9 cellular contexts compared by ENCODE assay signal in the genomic region with DNA sequence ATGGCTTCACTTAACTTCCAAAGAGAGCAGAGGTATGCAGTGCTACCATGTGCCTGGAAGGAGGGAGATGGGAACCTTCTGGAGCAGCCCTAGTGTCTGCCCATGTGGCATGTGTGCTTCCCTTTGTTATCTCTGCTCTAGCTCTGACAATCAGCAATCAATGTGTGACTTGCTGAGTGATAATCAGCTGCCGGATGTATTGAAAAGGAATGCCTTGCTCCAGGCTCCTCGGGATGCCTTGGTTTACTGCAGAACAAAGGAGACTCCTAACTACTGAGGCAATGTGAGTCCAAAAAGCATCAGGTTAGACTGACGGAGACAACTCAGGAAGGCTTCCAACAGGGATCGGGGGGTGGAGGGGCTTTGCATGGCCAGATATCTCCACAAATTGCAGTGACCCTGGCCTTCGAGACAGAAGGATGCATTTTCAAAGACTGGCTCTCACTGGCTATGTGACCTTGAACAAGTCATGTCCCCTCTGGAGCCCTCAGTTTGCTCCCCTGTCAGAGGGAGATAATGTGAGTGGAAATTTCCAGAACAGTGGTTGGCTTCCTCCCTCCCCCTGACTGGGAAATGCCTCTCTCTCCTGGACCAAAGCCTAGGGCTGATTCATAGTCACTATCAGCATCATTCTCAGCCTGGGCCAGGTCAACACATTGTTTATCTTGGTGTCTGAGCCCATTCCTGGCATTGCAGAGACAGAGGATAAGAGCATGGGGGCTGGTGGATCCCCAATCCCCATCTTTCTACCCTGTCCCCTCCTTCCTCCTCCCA. TPM values are rescaled to one million over a fixed set of nuclear protein-coding genes. Genes with fewer than 3 reads are reported as not detected.
DNase-seq lines count a peak whose midpoint lies in the region; ATAC-seq, FAIRE-seq and TF ChIP-seq lines count a peak whose summit lies in the region.
"Had no signal": no experiment of that assay in that cellular context is flagged by ENCODE, and none has a peak within 500 bp of the region (broad histone marks: within the 10 kb centered on the region; RNA-seq: fewer than 3 reads in every experiment).

No MANE protein-coding gene starts in this region.

- H3K9me3 ChIP-seq in HepG2 (ENCODE audit: low read length) (no peaks in the 10 kb centered on the region), testis (no peaks in the 10 kb centered on the region), PC-9 (ENCODE audit: insufficient read depth, low read depth) (no peaks in the 10 kb centered on the region), SJCRH30 (replicated peaks) (no peaks in the 10 kb centered on the region; the same call in 1 of the 2 replicates)

- in situ Hi-C loops in HepG2 (cut with HindIII; ENCODE audit: extremely low pct_ligation_motif_present, low pct_unique_long_range_greater_than_20kb): no loop called here

- H3K27me3 ChIP-seq in HepG2 (ENCODE audit: control insufficient read depth in 1 of 2, insufficient read depth in 2 of 2, low read length in 2 of 2) (no peaks in the 10 kb centered on the region), testis (no peaks in the 10 kb centered on the region), PC-9 (ENCODE audit: insufficient read depth, low read depth) (no peaks in the 10 kb centered on the region), SJCRH30 (no peaks in the 10 kb centered on the region)

- no peaks in the 10 kb centered on the region for H3K9me3 Mint-ChIP-seq in activated T-helper 1 cell treated with anti-CD3 and anti-CD28 coated beads, Interleukin-12 subunit alpha, Interleukin-12 subunit beta, Interleukin-2, Interleukin-4 antibody, amounts not matched to agents 30 ng/mL and 10 ng/mL and 1 ng/mL, durations not matched to agents 14 hours and 24 hours and 36 hours

- H3K27ac Mint-ChIP-seq in activated T-helper 1 cell treated with anti-CD3 and anti-CD28 coated beads, Interleukin-12 subunit alpha, Interleukin-12 subunit beta, Interleukin-2, Interleukin-4 antibody, amounts not matched to agents 30 ng/mL and 10 ng/mL and 1 ng/mL, durations not matched to agents 14 hours and 24 hours and 36 hours: no peak overlapping the region

- CTCF ChIA-PET in HepG2 (lab: Yijun Ruan, JAX; ENCODE audit: low intra/inter-chr PET ratio, low total read pairs) (no interaction called here), PC-9 (lab: Charles Lee) (no interaction called here)

- H3K4me1 Mint-ChIP-seq in activated T-helper 1 cell treated with anti-CD3 and anti-CD28 coated beads, Interleukin-12 subunit alpha, Interleukin-12 subunit beta, Interleukin-2, Interleukin-4 antibody, amounts not matched to agents 30 ng/mL and 10 ng/mL and 1 ng/mL, durations not matched to agents 14 hours and 24 hours and 36 hours (ENCODE audit: low read depth): no peaks in the 10 kb centered on the region

- H4K20me1 ChIP-seq in HepG2 (ENCODE audit: insufficient read depth, low read length) (no peaks in the 10 kb centered on the region), PC-9 (ENCODE audit: insufficient read depth) (no peaks in the 10 kb centered on the region)

- H3F3A ChIP-seq in PC-9 (ENCODE audit: insufficient read depth, low read depth): no peaks in the 10 kb centered on the region

- no peak for TF ChIP-seq CTCF in HepG2 (CRISPR knock-in tag; IDR thresholded peaks at IDR 0.05)
- TF ChIP-seq CTCF in testis (IDR thresholded peaks at IDR 0.05): no peak
- no peak for TF ChIP-seq CTCF in PC-9 (conservative IDR thresholded peaks at IDR 0.05)

- H3K9ac ChIP-seq in HepG2 (ENCODE audit: insufficient read depth, low read depth, low read length): no peak overlapping the region

- no peak for ATAC-seq in HepG2

- no peak overlapping the region for H3K4me3 ChIP-seq in HepG2 (replicated peaks in 1 of 3; ENCODE audit: insufficient read depth in 1 of 3, low read depth in 2 of 3, low read length in 3 of 3)
- H3K4me3 ChIP-seq in testis: no peak overlapping the region
- H3K4me3 ChIP-seq in PC-9: no peak overlapping the region
- no peak overlapping the region for H3K4me3 ChIP-seq in SJCRH30

- intact Hi-C loops in HepG2 (cut with micrococcal nuclease; ENCODE audit: unreplicated experiment) (no loop called here), testis (cut with DNase I; ENCODE audit: low total_unique reads) (no loop called here), PC-9 (cut with micrococcal nuclease; ENCODE audit: unreplicated experiment) (loop anchor here (1.0 kb wide), 1 partner anchor 23 kb away; no protein-coding TSS in a partner anchor)
- intact Hi-C loops in activated T-helper 1 cell treated with anti-CD3 and anti-CD28 coated beads, Interleukin-12 subunit alpha, Interleukin-12 subunit beta, Interleukin-2, Interleukin-4 antibody, amounts not matched to agents 30 ng/mL and 10 ng/mL and 1 ng/mL, durations not matched to agents 14 hours and 24 hours and 36 hours (cut with micrococcal nuclease): no loop called here

- H3K36me3 ChIP-seq in HepG2 (replicated peaks in 1 of 2; ENCODE audit: control insufficient read depth in 1 of 2, insufficient read depth in 2 of 2, low read length in 2 of 2) (no peaks in the 10 kb centered on the region), testis (ENCODE audit: low read depth, missing control alignments) (no peaks in the 10 kb centered on the region), PC-9 (ENCODE audit: low read depth) (no peaks in the 10 kb centered on the region), SJCRH30 (no peaks in the 10 kb centered on the region)

- H3K36me3 Mint-ChIP-seq in activated T-helper 1 cell treated with anti-CD3 and anti-CD28 coated beads, Interleukin-12 subunit alpha, Interleukin-12 subunit beta, Interleukin-2, Interleukin-4 antibody, amounts not matched to agents 30 ng/mL and 10 ng/mL and 1 ng/mL, durations not matched to agents 14 hours and 24 hours and 36 hours (ENCODE audit: low read depth): no peaks in the 10 kb centered on the region

- H2AFZ ChIP-seq in HepG2 (ENCODE audit: low read length): no peak overlapping the region
- H2AFZ ChIP-seq in PC-9: no peak overlapping the region

- FAIRE-seq in HepG2 (lab: Jason Lieb, UNC): no peak

- H3K9me2 ChIP-seq in PC-9 (ENCODE audit: insufficient read depth): no peaks in the 10 kb centered on the region

- DNase-seq in HT1080 (ENCODE audit: low read depth) (peak; percentile 79), dedifferentiated amniotic fluid mesenchymal stem cell (ENCODE audit: extremely low spot score) (peak; percentile 62), HepG2 (ENCODE audit: low spot score) (peak; percentile 32), testis (peak; percentile 76), putamen (ENCODE audit: low spot score) (no peak), PC-9 (no peak), SJCRH30 (no peak)
- DNase-seq in activated T-helper 1 cell treated with anti-CD3 and anti-CD28 coated beads, Interleukin-12 subunit alpha, Interleukin-12 subunit beta, Interleukin-2, Interleukin-4 antibody, amounts not matched to agents 30 ng/mL and 10 ng/mL and 1 ng/mL, durations not matched to agents 14 hours and 24 hours and 36 hours (ENCODE audit: low spot score): no peak
- DNase-seq: GF-D8 had no signal

- no TSS peak for BruUV-seq in HepG2 (replicated peaks; lab: Mats Ljungman, UMichigan)
- BruUV-seq in PC-9 (replicated peaks; lab: Mats Ljungman, UMichigan): no TSS peak

- no peak for TF ChIP-seq EP300 in HepG2 (IDR thresholded peaks at IDR 0.05; ENCODE audit: low read depth in 2 of 2, low read length in 2 of 2)
- TF ChIP-seq EP300 in HepG2 (CRISPR knock-in tag; IDR thresholded peaks at IDR 0.05; ENCODE audit: borderline replicate concordance): no peak

- POLR2A ChIA-PET in HepG2 (lab: Yijun Ruan, JAX) (no interaction called here), PC-9 (lab: Charles Lee; ENCODE audit: unreplicated experiment) (no interaction called here)

- no peak for TF ChIP-seq RAD21 in HepG2 (CRISPR knock-in tag; IDR thresholded peaks at IDR 0.05)

- H3K4me2 ChIP-seq in HepG2 (ENCODE audit: low read depth, low read length): no peak overlapping the region
- H3K4me2 ChIP-seq in PC-9: no peak overlapping the region

- no peaks in the 10 kb centered on the region for H3K4me1 ChIP-seq in HepG2 (ENCODE audit: insufficient read depth, low read length)
- H3K4me1 ChIP-seq in testis: peaks cover 13% of the 10 kb centered on the region
- H3K4me1 ChIP-seq in PC-9 (replicated peaks; ENCODE audit: insufficient read depth): no peaks in the 10 kb centered on the region
- no peaks in the 10 kb centered on the region for H3K4me1 ChIP-seq in SJCRH30

- H3K27ac ChIP-seq in HepG2 (ENCODE audit: extremely low read length, insufficient read depth, low read length) (no peak overlapping the region), testis (peak overlapping the region; percentile 55 to 56), PC-9 (no peak overlapping the region), SJCRH30 (no peak overlapping the region)

- H3K27me3 Mint-ChIP-seq in activated T-helper 1 cell treated with anti-CD3 and anti-CD28 coated beads, Interleukin-12 subunit alpha, Interleukin-12 subunit beta, Interleukin-2, Interleukin-4 antibody, amounts not matched to agents 30 ng/mL and 10 ng/mL and 1 ng/mL, durations not matched to agents 14 hours and 24 hours and 36 hours (ENCODE audit: insufficient read depth): peaks cover 20% of the 10 kb centered on the region

- WGBS in HepG2 (ENCODE audit: low lambda C conversion rate): 34% methylated on average over 5 of the region's 5 CpGs
- 34 to 61% methylated on average over 5 of the region's 5 CpGs for WGBS in testis, 2 donors

- no peak overlapping the region for H3K4me3 Mint-ChIP-seq in activated T-helper 1 cell treated with anti-CD3 and anti-CD28 coated beads, Interleukin-12 subunit alpha, Interleukin-12 subunit beta, Interleukin-2, Interleukin-4 antibody, amounts not matched to agents 30 ng/mL and 10 ng/mL and 1 ng/mL, durations not matched to agents 14 hours and 24 hours and 36 hours

- TF ChIP-seq POLR2A in HepG2 (IDR thresholded peaks at IDR 0.05; ENCODE audit: insufficient read depth in 1 of 2, low read depth in 2 of 2, low read length in 2 of 2) (no peak), testis (IDR thresholded peaks at IDR 0.05) (no peak)

- H3K79me2 ChIP-seq in HepG2 (ENCODE audit: insufficient read depth, low read length) (no peaks in the 10 kb centered on the region), PC-9 (ENCODE audit: low read depth) (no peaks in the 10 kb centered on the region)

RNA-seq across cellular contexts. Expression of a gene that starts 35.8 kb away (rescaled TPM):
- total RNA-seq in HT1080 (2014; rRNA removed; shearing (Covaris generic)): 12.3 and 15.9 TPM in 2 replicates
- 10.2 and 11.7 TPM in 2 replicates for polyA plus RNA-seq in HT1080 (2015; cell fraction: cytosol; rRNA removed)
- polyA plus RNA-seq in HT1080 (2015; cell fraction: nucleus; rRNA removed): 6.0 and 8.2 TPM in 2 replicates
- total RNA-seq in HepG2 (2016; rRNA removed; fragmentation: Illumina TruSeq; extraction: Trizol): 0.35 and 0.36 TPM in 2 replicates
- total RNA-seq in HepG2 (2016; cell fraction: cytosol; rRNA removed; fragmentation: Illumina TruSeq; extraction: Trizol; ENCODE audit: low read depth): 0.10 and 0.18 TPM in 2 replicates
- 0.22 and 0.28 TPM in 2 replicates for total RNA-seq in HepG2 (2016; cell fraction: insoluble cytoplasmic fraction; rRNA removed; fragmentation: Illumina TruSeq; extraction: Trizol)
- total RNA-seq in HepG2 (2016; cell fraction: membrane; rRNA removed; fragmentation: Illumina TruSeq; extraction: Trizol): 0.28 and 0.34 TPM in 2 replicates
- total RNA-seq in HepG2 (2016; cell fraction: nucleus; rRNA removed; fragmentation: Illumina TruSeq; extraction: Trizol): 0.13 and 0.22 TPM in 2 replicates
- 0.63 and 1.1 TPM in 2 replicates for polyA plus RNA-seq in HepG2 (2011; rRNA removed)
- 0.58 and 0.64 TPM in 2 replicates for polyA plus RNA-seq in HepG2 (2011; cell fraction: cytosol; rRNA removed)
- 0.92 and 1.2 TPM in 2 replicates for polyA plus RNA-seq in HepG2 (2011; cell fraction: nucleus; rRNA removed)
- polyA plus RNA-seq in HepG2 (2012): 0.15 and 0.16 TPM in 2 replicates
- polyA plus RNA-seq in HepG2 (2016; cell fraction: cytosol; fragmentation: Illumina TruSeq; extraction: Trizol; ENCODE audit: low read depth): 0.09 and 0.12 TPM in 2 replicates
- polyA plus RNA-seq in HepG2 (2016; cell fraction: insoluble cytoplasmic fraction; fragmentation: Illumina TruSeq; extraction: Trizol; ENCODE audit: low read depth): 0.51 and 0.85 TPM in 2 replicates
- polyA plus RNA-seq in HepG2 (2016; cell fraction: membrane; fragmentation: Illumina TruSeq; extraction: Trizol; ENCODE audit: low read depth): 0.43 and 0.52 TPM in 2 replicates
- 0.27 and 0.31 TPM in 2 replicates for polyA plus RNA-seq in HepG2 (2016; cell fraction: nucleus; fragmentation: Illumina TruSeq; extraction: Trizol; ENCODE audit: insufficient read depth, low read depth)
- 1.3 TPM in 1 of 2 replicates, not detected in the other for polyA minus RNA-seq in HepG2 (2011; rRNA and poly(A)+ RNA removed; ENCODE audit: low replicate concordance)
- polyA minus RNA-seq in HepG2 (2011; cell fraction: cytosol; rRNA and poly(A)+ RNA removed): 0.62 and 0.69 TPM in 2 replicates
- polyA minus RNA-seq in HepG2 (2011; cell fraction: nucleus; rRNA and poly(A)+ RNA removed): 0.13 and 0.25 TPM in 2 replicates
- total RNA-seq in testis: 1 to 10 TPM; 1.4 to 2.2 TPM
- polyA plus RNA-seq in testis (ENCODE audit: insufficient read depth, low read depth, low replicate concordance): 4.3 TPM
- total RNA-seq in activated T-helper 1 cell treated with anti-CD3 and anti-CD28 coated beads, Interleukin-12 subunit alpha, Interleukin-12 subunit beta, Interleukin-2, Interleukin-4 antibody, amounts not matched to agents 30 ng/mL and 10 ng/mL and 1 ng/mL, durations not matched to agents 14 hours and 24 hours and 36 hours: 0.10 TPM in 1 of 2 replicates, not detected in the other
- total RNA-seq in PC-9 (2021): 0.53 and 0.59 TPM in 2 replicates
- total RNA-seq in SJCRH30 (2014; rRNA removed; shearing (Covaris generic)): not detected in 2 replicates

Comparison
In these comparisons a context has a peak if more than half of its experiments do, and no peak if none do; other contexts are left out.
1. DNase-seq: peak in HT1080 (single experiment), dedifferentiated amniotic fluid mesenchymal stem cell (single experiment), HepG2 (single experiment) and testis (single experiment); none in putamen (single experiment), activated T-helper 1 cell treated with anti-CD3 and anti-CD28 coated beads, Interleukin-12 subunit alpha, Interleukin-12 subunit beta, Interleukin-2, Interleukin-4 antibody, amounts not matched to agents 30 ng/mL and 10 ng/mL and 1 ng/mL, durations not matched to agents 14 hours and 24 hours and 36 hours (single experiment), PC-9 (0 of 2) and SJCRH30 (0 of 2).
2. H3K27ac ChIP-seq: peak in testis (2 of 2); none in HepG2 (single experiment), PC-9 (single experiment) and SJCRH30 (single experiment).